Comparison of ENCODE assay signal across 15 cellular contexts in genomic region chr22:32546935-32547334, GRCh38.
"Had no signal": no experiment of that assay in that cellular context is flagged by ENCODE, and none has a peak within 500 bp of the region (broad histone marks: within the 10 kb centered on the region; RNA-seq: fewer than 3 reads in every experiment).

No MANE protein-coding gene starts in this region.

- H3K27ac ChIP-seq: hepatocyte, pancreas had no signal

- H3K4me1 ChIP-seq: pancreas had no signal

- H3K4me3 ChIP-seq: hepatocyte, pancreas had no signal

- FAIRE-seq: pancreas had no signal

- H3K36me3 ChIP-seq: pancreas had no signal

- DNase-seq: activated CD4-positive, alpha-beta memory T cell treated with anti-CD3 and anti-CD28 coated beads for 36 hours; activated CD4-positive, alpha-beta T cell treated with anti-CD3 and anti-CD28 coated beads for 4 hours; activated naive CD4-positive, alpha-beta T cell; activated naive CD8-positive, alpha-beta T cell treated with anti-CD3 and anti-CD28 coated beads for 36 hours; activated T-cell treated with anti-CD3 and anti-CD28 coated beads for 4 hours; amygdala; effector memory CD8-positive, alpha-beta T cell; mammary epithelial cell; naive thymus-derived CD4-positive, alpha-beta T cell; pancreas; stimulated activated CD4-positive, alpha-beta T cell treated with anti-CD3 and anti-CD28 coated beads, Interleukin-2, amount 100 ng/mL, for 24 hours; T-cell had no signal

- H3K9me3 ChIP-seq: pancreas had no signal

- H3K27me3 ChIP-seq: hepatocyte had no signal

- ATAC-seq: effector memory CD8-positive, alpha-beta T cell; naive thymus-derived CD4-positive, alpha-beta T cell; pancreas; SK-N-SH treated with all-trans-retinoic acid at 6 μM for 48 hours; T-cell; WTC11 had no signal
